Comparison of ENCODE assay signal across 18 cellular contexts in the genomic region with DNA sequence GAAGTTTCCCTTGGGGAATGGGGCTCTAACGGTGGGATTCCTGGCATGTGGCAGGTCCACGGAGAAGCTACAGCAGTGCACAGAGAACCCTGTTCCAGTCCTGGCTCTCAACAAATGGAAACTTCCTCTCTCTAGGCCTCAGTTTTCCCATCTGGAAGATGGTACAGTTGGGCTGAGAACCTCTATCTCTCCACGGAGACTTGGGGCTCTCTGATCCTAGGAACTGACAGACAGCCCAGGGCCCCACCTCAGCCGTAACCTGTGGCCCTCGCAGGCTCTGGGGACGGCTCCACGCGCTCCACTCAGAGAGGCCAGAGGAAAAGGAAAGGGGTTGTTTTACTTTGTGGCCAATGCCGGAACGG. TPM values are rescaled to one million over a fixed set of nuclear protein-coding genes. Genes with fewer than 3 reads are reported as not detected.
DNase-seq lines count a peak whose midpoint lies in the region; ATAC-seq, FAIRE-seq and TF ChIP-seq lines count a peak whose summit lies in the region.
"Had no signal": no experiment of that assay in that cellular context is flagged by ENCODE, and none has a peak within 500 bp of the region (broad histone marks: within the 10 kb centered on the region; RNA-seq: fewer than 3 reads in every experiment).

No MANE protein-coding gene starts in this region.

- H3K9me3 ChIP-seq in Loucy (ENCODE audit: insufficient read depth, low read depth, low read length) (no peaks in the 10 kb centered on the region), H1 (ENCODE audit: insufficient read depth in 2 of 2, low read depth in 1 of 2, low read length in 1 of 2) (no peaks in the 10 kb centered on the region), neuronal stem cell (replicated peaks in 1 of 2; ENCODE audit: control insufficient read depth in 2 of 2, insufficient read depth in 1 of 2, low read depth in 1 of 2, low read length in 2 of 2) (no peaks in the 10 kb centered on the region)

- POLR2A ChIA-PET in activated CD4-positive, alpha-beta T cell treated with anti-CD3 and anti-CD28 coated beads for 36 hours (lab: Charles Lee): no interaction called here
- POLR2A ChIA-PET in H1 (lab: Charles Lee; ENCODE audit: partially characterized antibody): no interaction called here

- H3K9ac ChIP-seq in Loucy (ENCODE audit: low read depth, low read length, poor library complexity, severe bottlenecking) (peak overlapping the region; percentile 88), H1 (replicated peaks in 1 of 4; ENCODE audit: extremely low read depth in 1 of 4, low read depth in 3 of 4, low read length in 3 of 4) (no peak overlapping the region), neuronal stem cell (ENCODE audit: low read depth, low read length, poor library complexity) (no peak overlapping the region)

- intact Hi-C loops in activated CD4-positive, alpha-beta T cell treated with anti-CD3 and anti-CD28 coated beads for 36 hours (cut with DNase I, micrococcal nuclease): loop anchor here (2.0 to 5.0 kb wide), 2 partner anchors 46 to 162 kb away; partner anchors contain the start of gene COMMD7 (in 1 of the 2)

- H3K23ac ChIP-seq in H1 (ENCODE audit: insufficient read length) (no peak overlapping the region), neuronal stem cell (ENCODE audit: low read depth, low read length, poor library complexity) (no peak overlapping the region)

- CTCF ChIA-PET in activated CD4-positive, alpha-beta T cell treated with anti-CD3 and anti-CD28 coated beads for 36 hours (lab: Charles Lee): interaction anchor here (0.7 to 1.4 kb wide), 2 partner anchors 10 to 41 kb away, joined by 3 to 7 read pairs; no protein-coding TSS in a partner anchor
- CTCF ChIA-PET in H1 (lab: Charles Lee; ENCODE audit: partially characterized antibody): interaction anchor here (0.6 to 2.0 kb wide), 9 partner anchors 11 to 95 kb away, joined by 3 to 7 read pairs (median 4); no protein-coding TSS in a partner anchor

- no peak for ATAC-seq in activated CD4-positive, alpha-beta T cell treated with anti-CD3 and anti-CD28 coated beads for 36 hours

- H3K79me1 ChIP-seq in H1 (ENCODE audit: low read depth, low read length) (peaks cover 2% of the 10 kb centered on the region; the same call in 1 of the 2 replicates), neuronal stem cell (ENCODE audit: low read depth, low read length) (no peaks in the 10 kb centered on the region)

- peak overlapping the region; percentile 88 for H3K4me3 ChIP-seq in Loucy (ENCODE audit: low read length, poor library complexity, severe bottlenecking)
- no peak overlapping the region for H3K4me3 ChIP-seq in H1 (ENCODE audit: extremely low read depth in 1 of 4, insufficient read depth in 2 of 4, low read depth in 3 of 4, low read length in 4 of 4)
- no peak overlapping the region for H3K4me3 ChIP-seq in neuronal stem cell (ENCODE audit: low read length in 2 of 2)

- no peak overlapping the region for H2BK20ac ChIP-seq in H1 (ENCODE audit: low read length)

- no peak for TF ChIP-seq POLR2A in H1 (IDR thresholded peaks at IDR 0.05; ENCODE audit: control extremely low read depth in 1 of 2, low read depth in 2 of 2, low read length in 2 of 2)

- no peak for FAIRE-seq in H1 (lab: Jason Lieb, UNC)
- FAIRE-seq: A204.1, islet of Langerhans had no signal

- peak overlapping the region; percentile 46; the same call in 1 of the 2 replicates for H2BK15ac ChIP-seq in H1 (ENCODE audit: low read length)
- no peak overlapping the region for H2BK15ac ChIP-seq in neuronal stem cell (ENCODE audit: low read length)

- H3K14ac ChIP-seq in H1 (ENCODE audit: insufficient read length) (no peak overlapping the region), neuronal stem cell (ENCODE audit: low read length) (no peak overlapping the region)

- no peak for TF ChIP-seq EP300 in H1 (IDR thresholded peaks at IDR 0.05; ENCODE audit: borderline replicate concordance in 1 of 2, low read depth in 2 of 2, low read length in 2 of 2)

- H2AK5ac ChIP-seq in H1 (ENCODE audit: low read depth, low read length) (0 out of 2 replicates have a peak overlapping the region, but pooled peaks have one; percentile 24), neuronal stem cell (ENCODE audit: low read depth, low read length) (peak overlapping the region; percentile 86)

- H3F3A ChIP-seq in Loucy (ENCODE audit: low read depth): 0 out of 2 replicates have a peak, but pooled peaks cover 5% of the 10 kb centered on the region

- H4K5ac ChIP-seq in H1 (ENCODE audit: insufficient read length, low read depth, low read length): no peak overlapping the region

- peaks cover 82% of the 10 kb centered on the region for H3K79me2 ChIP-seq in Loucy (ENCODE audit: insufficient read depth, low read length)
- no peaks in the 10 kb centered on the region for H3K79me2 ChIP-seq in H1 (ENCODE audit: control insufficient read depth in 1 of 2, insufficient read depth in 2 of 2, low read length in 2 of 2)

- H3K18ac ChIP-seq in H1 (ENCODE audit: extremely low read depth, low read length) (no peak overlapping the region), neuronal stem cell (ENCODE audit: low read length) (no peak overlapping the region)

- H3K27ac Mint-ChIP-seq in activated CD4-positive, alpha-beta T cell treated with anti-CD3 and anti-CD28 coated beads for 36 hours: peak overlapping the region; percentile 42
- H3K27ac Mint-ChIP-seq: activated T-helper 1 cell treated with anti-CD3 and anti-CD28 coated beads, Interleukin-12 subunit alpha, Interleukin-12 subunit beta, Interleukin-2, Interleukin-4 antibody, amounts not matched to agents 30 ng/mL and 10 ng/mL and 1 ng/mL, durations not matched to agents 14 hours and 24 hours and 36 hours; HFFc6; T-helper 1 cell treated with Interleukin-12 subunit alpha and Interleukin-12 subunit beta and Interleukin-4 antibody, amounts not matched to agents 30 μg/mL and 1 μg/mL, for 36 hours had no signal

- H2BK120ac ChIP-seq in H1 (replicated peaks; ENCODE audit: low read depth, low read length): no peak overlapping the region
- no peak overlapping the region for H2BK120ac ChIP-seq in neuronal stem cell (ENCODE audit: low read depth, low read length)

- H3K27me3 Mint-ChIP-seq in activated CD4-positive, alpha-beta T cell treated with anti-CD3 and anti-CD28 coated beads for 36 hours: no peaks in the 10 kb centered on the region

- H2BK5ac ChIP-seq in H1 (ENCODE audit: low read depth, low read length) (no peak overlapping the region), neuronal stem cell (ENCODE audit: low read length) (peak overlapping the region; percentile 77)

- H3K4me3 Mint-ChIP-seq in activated CD4-positive, alpha-beta T cell treated with anti-CD3 and anti-CD28 coated beads for 36 hours: no peak overlapping the region
- H3K4me3 Mint-ChIP-seq: HFFc6 had no signal

- H4K91ac ChIP-seq in H1 (replicated peaks; ENCODE audit: insufficient read length, low read length) (no peak overlapping the region), neuronal stem cell (ENCODE audit: low read depth, low read length, poor library complexity) (no peak overlapping the region)

- no peaks in the 10 kb centered on the region for H3K36me3 Mint-ChIP-seq in activated CD4-positive, alpha-beta T cell treated with anti-CD3 and anti-CD28 coated beads for 36 hours (ENCODE audit: low read depth)

- H2BK12ac ChIP-seq in H1 (ENCODE audit: low read depth, low read length): no peak overlapping the region
- H2BK12ac ChIP-seq in neuronal stem cell (ENCODE audit: low read length): no peak overlapping the region

- no peak overlapping the region for H3K27ac ChIP-seq in H1 (ENCODE audit: low read depth, low read length)
- H3K27ac ChIP-seq in neuronal stem cell (replicated peaks; ENCODE audit: low read length): no peak overlapping the region
- H3K27ac ChIP-seq: C4-2B had no signal

- H2AFZ ChIP-seq in Loucy (ENCODE audit: low read length) (no peak overlapping the region), H1 (ENCODE audit: low read length) (no peak overlapping the region), neuronal stem cell (ENCODE audit: low read length) (no peak overlapping the region)

- no peak overlapping the region for H3K4ac ChIP-seq in H1 (replicated peaks; ENCODE audit: insufficient read length, low read depth, low read length)
- H3K4ac ChIP-seq in neuronal stem cell (ENCODE audit: low read length): no peak overlapping the region

- H3K4me2 ChIP-seq in Loucy (ENCODE audit: low read depth, low read length, poor library complexity, severe bottlenecking): peak overlapping the region; percentile 84
- H3K4me2 ChIP-seq in H1 (ENCODE audit: insufficient read depth in 1 of 2, low read depth in 2 of 2, low read length in 2 of 2): no peak overlapping the region
- H3K4me2 ChIP-seq in neuronal stem cell (ENCODE audit: insufficient read depth, low read length, poor library complexity, severe bottlenecking): no peak overlapping the region

- TF ChIP-seq CTCF in Loucy (conservative IDR thresholded peaks at IDR 0.05; ENCODE audit: low read length): no peak
- TF ChIP-seq CTCF in H1 (IDR thresholded peaks at IDR 0.05; ENCODE audit: control extremely low read depth in 1 of 3, insufficient read depth in 1 of 3, low read depth in 1 of 3, low read length in 3 of 3): no peak
- no peak for TF ChIP-seq CTCF in GM10266 (IDR thresholded peaks at IDR 0.05; ENCODE audit: control insufficient read depth, insufficient read depth, low read depth, missing control alignments)

- H3K27me3 ChIP-seq in Loucy (ENCODE audit: insufficient read depth, low read length, poor library complexity, severe bottlenecking): no peaks in the 10 kb centered on the region
- peaks cover 0 to 15% (median 12%) of the 10 kb centered on the region in 4 experiments; a peak in 6 of 7 replicates for H3K27me3 ChIP-seq in H1 (replicated peaks in 1 of 4; ENCODE audit: control insufficient read depth in 3 of 4, extremely low read depth in 1 of 4, insufficient read depth in 3 of 4, low read length in 3 of 4)
- peaks cover 0 to 5% (median 3%) of the 10 kb centered on the region in 3 experiments for H3K27me3 ChIP-seq in neuronal stem cell (ENCODE audit: control insufficient read depth in 3 of 3, insufficient read depth in 3 of 3, low read depth in 1 of 3, low read length in 3 of 3)

- H3K9me2 ChIP-seq in Loucy (replicated peaks; ENCODE audit: low read depth, low read length): no peaks in the 10 kb centered on the region

- H3K23me2 ChIP-seq in H1 (ENCODE audit: low read depth, low read length): peaks cover 9% of the 10 kb centered on the region; the same call in 1 of the 2 replicates

- H3K9me3 Mint-ChIP-seq in activated CD4-positive, alpha-beta T cell treated with anti-CD3 and anti-CD28 coated beads for 36 hours (ENCODE audit: low read depth): no peaks in the 10 kb centered on the region
- H3K9me3 Mint-ChIP-seq: activated T-helper 1 cell treated with anti-CD3 and anti-CD28 coated beads, Interleukin-12 subunit alpha, Interleukin-12 subunit beta, Interleukin-2, Interleukin-4 antibody, amounts not matched to agents 30 ng/mL and 10 ng/mL and 1 ng/mL, durations not matched to agents 14 hours and 24 hours and 36 hours; HFFc6; T-helper 1 cell treated with Interleukin-12 subunit alpha and Interleukin-12 subunit beta and Interleukin-4 antibody, amounts not matched to agents 30 μg/mL and 1 μg/mL, for 36 hours had no signal

- TF ChIP-seq RAD21 in H1 (IDR thresholded peaks at IDR 0.05 in 1 of 2, conservative IDR thresholded peaks at IDR 0.05 in 1 of 2; ENCODE audit: low read depth in 2 of 2, low read length in 2 of 2): no peak

- no peak overlapping the region for H3K56ac ChIP-seq in H1 (replicated peaks; ENCODE audit: insufficient read length, low read depth, low read length)

- H4K20me1 ChIP-seq in Loucy (ENCODE audit: insufficient read depth, low read length, poor library complexity, severe bottlenecking) (peaks cover 52% of the 10 kb centered on the region), H1 (replicated peaks in 1 of 2; ENCODE audit: control insufficient read depth in 1 of 2, insufficient read depth in 2 of 2, low read length in 2 of 2) (no peaks in the 10 kb centered on the region)

- H3K4me1 ChIP-seq in Loucy (ENCODE audit: insufficient read depth, low read length, poor library complexity, severe bottlenecking) (peaks cover 48% of the 10 kb centered on the region), H1 (replicated peaks in 1 of 4; ENCODE audit: control insufficient read depth in 3 of 4, insufficient read depth in 4 of 4, low read length in 3 of 4) (peaks cover 0 to 22% (median 7%) of the 10 kb centered on the region in 4 experiments; a peak in 5 of 7 replicates), neuronal stem cell (ENCODE audit: control insufficient read depth in 2 of 2, insufficient read depth in 1 of 2, low read depth in 1 of 2, low read length in 2 of 2) (peaks cover 21 to 28% of the 10 kb centered on the region in 2 donors)

- WGBS in H1 (ENCODE audit: extremely low coverage in 1 of 2, insufficient coverage in 1 of 2, insufficient read length in 1 of 2, insufficient replicate concordance in 2 of 2, low coverage in 1 of 2, low lambda C conversion rate in 2 of 2, missing lambda C conversion rate in 1 of 2), 2 experiments: 80% methylated on average over 10 of the region's 10 CpGs; no CpG with 5 or more reads in 1 of the 2 experiments
- no CpG with 5 or more reads among the region's 10 CpGs for WGBS in neuronal stem cell (ENCODE audit: extremely low coverage in 2 of 2, insufficient read length in 2 of 2, insufficient replicate concordance in 1 of 2), 2 donors

- peaks cover 54% of the 10 kb centered on the region for H3K4me1 Mint-ChIP-seq in activated CD4-positive, alpha-beta T cell treated with anti-CD3 and anti-CD28 coated beads for 36 hours

- DNase-seq in activated CD4-positive, alpha-beta T cell treated with anti-CD3 and anti-CD28 coated beads for 36 hours: no peak
- no peak for DNase-seq in activated CD4-positive, alpha-beta T cell treated with anti-CD3 and anti-CD28 coated beads for 4 hours
- DNase-seq in H1 (ENCODE audit: low read depth in 1 of 2, low spot score in 2 of 2) (no peak), neuronal stem cell (ENCODE audit: low spot score) (no peak), GOT3 (lab: John Stamatoyannopoulos, UW) (no peak), middle frontal gyrus (ENCODE audit: extremely low spot score, low spot score) (no peak), GM10266 (ENCODE audit: extremely low spot score) (no peak)
- DNase-seq: effector CD8-positive, alpha-beta T cell; HFFc6; NCI-H187 treated with DMSO at 0.1 percent for 48 hours; NCI-H345; SIG-M5 had no signal

- H3K36me3 ChIP-seq in Loucy (ENCODE audit: insufficient read depth, low read length): no peaks in the 10 kb centered on the region; the same call in 1 of the 2 replicates
- no peaks in the 10 kb centered on the region for H3K36me3 ChIP-seq in H1 (ENCODE audit: control insufficient read depth in 2 of 4, insufficient read depth in 4 of 4, low read length in 3 of 4)
- no peaks in the 10 kb centered on the region for H3K36me3 ChIP-seq in neuronal stem cell (replicated peaks in 1 of 2; ENCODE audit: control insufficient read depth in 2 of 2, insufficient read depth in 2 of 2, low read length in 2 of 2)

- no peak overlapping the region for H4K8ac ChIP-seq in H1 (ENCODE audit: extremely low read depth, insufficient read depth, low read length)
- no peak overlapping the region for H4K8ac ChIP-seq in neuronal stem cell (ENCODE audit: low read depth, low read length)

RNA-seq across cellular contexts. Expression of gene NOL4L, which starts 4.5 kb away (rescaled TPM):
- 10 to 100 TPM; 17.3 to 22.0 TPM for total RNA-seq in activated CD4-positive, alpha-beta T cell treated with anti-CD3 and anti-CD28 coated beads for 36 hours
- 23.5 and 23.7 TPM in 2 replicates for total RNA-seq in H1 (2021; fragmentation: NEBNext Ultra II Directional; extraction: Animal tissue kit (Norgen Biotek cat#: 25700))
- polyA plus RNA-seq in H1 (2011; rRNA removed): 15.3 and 24.9 TPM in 2 replicates
- 11.7 TPM for polyA plus RNA-seq in H1 (2011; cell fraction: cytosol; rRNA removed)
- 37.7 TPM for polyA plus RNA-seq in H1 (2011; cell fraction: nucleus; rRNA removed)
- 18.6 to 23.1 TPM (median 21.2 TPM) in 4 replicates for polyA plus RNA-seq in H1 (2012, experiment 1 of 2)
- 15.5 TPM for polyA plus RNA-seq in H1 (2012, experiment 2 of 2)
- polyA plus RNA-seq in H1 (2013, experiment 1 of 2): 16.7 TPM
- 18.6 TPM for polyA plus RNA-seq in H1 (2013, experiment 2 of 2)
- polyA minus RNA-seq in H1 (2011; rRNA and poly(A)+ RNA removed): 8.1 and 8.9 TPM in 2 replicates
- polyA minus RNA-seq in H1 (2011; cell fraction: cytosol; rRNA and poly(A)+ RNA removed): 14.1 TPM
- 14.4 TPM for polyA minus RNA-seq in H1 (2011; cell fraction: nucleus; rRNA and poly(A)+ RNA removed)
- 27.2 TPM for polyA plus RNA-seq in neuronal stem cell (2013, experiment 1 of 2)
- polyA plus RNA-seq in neuronal stem cell (2013, experiment 2 of 2): 27.3 TPM
